Comparison of ENCODE assay signal across 10 cellular contexts in genomic region chr10:32950457-32951109, GRCh38. TPM values are rescaled to one million over a fixed set of nuclear protein-coding genes. Genes with fewer than 3 reads are reported as not detected.
DNase-seq lines count a peak whose midpoint lies in the region; ATAC-seq and TF ChIP-seq lines count a peak whose summit lies in the region.
"Had no signal": no experiment of that assay in that cellular context is flagged by ENCODE, and none has a peak within 500 bp of the region (broad histone marks: within the 10 kb centered on the region; RNA-seq: fewer than 3 reads in every experiment).

No MANE protein-coding gene starts in this region.

- H3K27me3 Mint-ChIP-seq in activated naive CD8-positive, alpha-beta T cell treated with anti-CD3 and anti-CD28 coated beads, Interleukin-2, amount 50 U/mL, for 24 hours = no peaks in the 10 kb centered on the region

- no peaks in the 10 kb centered on the region for H3K79me1 ChIP-seq in mesenchymal stem cell (replicated peaks; ENCODE audit: low read length, poor library complexity, severe bottlenecking)

- H3K36me3 ChIP-seq in HCT116 (ENCODE audit: control insufficient read depth in 1 of 2, insufficient read depth in 2 of 2, low read length in 2 of 2) = peaks cover 0 to 4% of the 10 kb centered on the region in 2 experiments; a peak in 1 of 4 replicates
- peaks cover 0 to 18% of the 10 kb centered on the region in 2 experiments for H3K36me3 ChIP-seq in mesenchymal stem cell (ENCODE audit: control insufficient read depth in 1 of 2, insufficient read depth in 2 of 2, low read depth in 1 of 2, low read length in 2 of 2)
- H3K36me3 ChIP-seq in heart right ventricle = no peaks in the 10 kb centered on the region
- H3K36me3 ChIP-seq in left lung = no peaks in the 10 kb centered on the region
- H3K36me3 ChIP-seq: colonic mucosa had no signal

- peaks cover 9% of the 10 kb centered on the region for H3K36me3 Mint-ChIP-seq in activated naive CD8-positive, alpha-beta T cell treated with anti-CD3 and anti-CD28 coated beads, Interleukin-2, amount 50 U/mL, for 24 hours (ENCODE audit: low read depth)

- no peaks in the 10 kb centered on the region for H3K9me3 ChIP-seq in AG04450 (ENCODE audit: control insufficient read depth, insufficient read depth, low read length)
- H3K9me3 ChIP-seq in HCT116 (ENCODE audit: control insufficient read depth in 1 of 2, insufficient read depth in 1 of 2, low read depth in 1 of 2, low read length in 2 of 2) = no peaks in the 10 kb centered on the region
- no peaks in the 10 kb centered on the region for H3K9me3 ChIP-seq in mesenchymal stem cell (ENCODE audit: control insufficient read depth, low read length)
- H3K9me3 ChIP-seq in heart right ventricle = no peaks in the 10 kb centered on the region
- H3K9me3 ChIP-seq in left lung = no peaks in the 10 kb centered on the region
- H3K9me3 ChIP-seq: colonic mucosa had no signal

- H2BK12ac ChIP-seq in mesenchymal stem cell (ENCODE audit: low read length in 2 of 2) = no peak overlapping the region

- H4K20me1 ChIP-seq in HCT116 (ENCODE audit: insufficient read depth) = peaks cover 23% of the 10 kb centered on the region; the same call in 1 of the 2 replicates

- no peak overlapping the region for H4K91ac ChIP-seq in mesenchymal stem cell (ENCODE audit: low read length)

- no peaks in the 10 kb centered on the region for H3K9me2 ChIP-seq in HCT116 (ENCODE audit: insufficient read depth)

- ATAC-seq in HCT116 (no peak), left cardiac atrium (no peak), heart right ventricle (no peak), left lung (no peak)
- no peak for ATAC-seq in activated naive CD8-positive, alpha-beta T cell treated with anti-CD3 and anti-CD28 coated beads, Interleukin-2, amount 50 U/mL, for 24 hours

- H3K4me2 ChIP-seq in HCT116 (ENCODE audit: low read length) (peak overlapping the region; percentile 32), mesenchymal stem cell (ENCODE audit: low read length, poor library complexity, severe bottlenecking) (peak overlapping the region; percentile 43)

- H3K27ac Mint-ChIP-seq in activated naive CD8-positive, alpha-beta T cell treated with anti-CD3 and anti-CD28 coated beads, Interleukin-2, amount 50 U/mL, for 24 hours = peak overlapping the region; percentile 67

- H3K4me3 Mint-ChIP-seq in activated naive CD8-positive, alpha-beta T cell treated with anti-CD3 and anti-CD28 coated beads, Interleukin-2, amount 50 U/mL, for 24 hours = peak overlapping the region; percentile 55

- no peak for DNase-seq in AG04450 (ENCODE audit: low read depth, low spot score)
- DNase-seq in HCT116 (ENCODE audit: low read depth, low spot score) = no peak
- DNase-seq in activated naive CD8-positive, alpha-beta T cell treated with anti-CD3 and anti-CD28 coated beads, Interleukin-2, amount 50 U/mL, for 24 hours = no peak
- DNase-seq in mesenchymal stem cell = no peak
- DNase-seq in left cardiac atrium = no peak
- no peak for DNase-seq in heart right ventricle
- no peak for DNase-seq in activated naive CD4-positive, alpha-beta T cell treated with Interleukin-2 at 50 U/mL for 16 hours
- no peak for DNase-seq in left lung
- DNase-seq: colonic mucosa, GOT3 had no signal

- H3K14ac ChIP-seq in mesenchymal stem cell (ENCODE audit: low read length in 2 of 2) = no peak overlapping the region

- no TSS peak for BruUV-seq in HCT116 (replicated peaks; lab: Mats Ljungman, UMichigan)

- no peak for TF ChIP-seq POLR2A in HCT116 (IDR thresholded peaks at IDR 0.05; ENCODE audit: borderline replicate concordance, extremely low read depth, insufficient read depth, insufficient read length)

- H3K4me1 Mint-ChIP-seq in activated naive CD8-positive, alpha-beta T cell treated with anti-CD3 and anti-CD28 coated beads, Interleukin-2, amount 50 U/mL, for 24 hours = peaks cover 76% of the 10 kb centered on the region

- H3K4ac ChIP-seq in mesenchymal stem cell (ENCODE audit: low read depth in 1 of 2, low read length in 2 of 2) = no peak overlapping the region

- no peak overlapping the region for H4K8ac ChIP-seq in mesenchymal stem cell (ENCODE audit: low read length)

- CTCF ChIA-PET in AG04450 (lab: Charles Lee) = interaction anchor here (0.6 to 1.3 kb wide), 2 partner anchors 15 to 58 kb away, joined by 3 to 4 read pairs; no protein-coding TSS in a partner anchor
- CTCF ChIA-PET in HCT116 (lab: Charles Lee) = no interaction called here

- H3K79me2 ChIP-seq in HCT116 (ENCODE audit: insufficient read depth, low read length) = peaks cover 100% of the 10 kb centered on the region

- no peak overlapping the region for H2BK15ac ChIP-seq in mesenchymal stem cell (ENCODE audit: low read depth, poor library complexity, severe bottlenecking)

- WGBS in mesenchymal stem cell = no CpG with 5 or more reads among the region's 6 CpGs
- WGBS in heart right ventricle, 2 donors = 62 to 65% methylated on average over 6 of the region's 6 CpGs

- H3K9me3 Mint-ChIP-seq in activated naive CD8-positive, alpha-beta T cell treated with anti-CD3 and anti-CD28 coated beads, Interleukin-2, amount 50 U/mL, for 24 hours = no peaks in the 10 kb centered on the region

- no peaks in the 10 kb centered on the region for H3K27me3 ChIP-seq in AG04450 (ENCODE audit: control insufficient read depth, insufficient read depth, low read length)
- no peaks in the 10 kb centered on the region for H3K27me3 ChIP-seq in HCT116 (ENCODE audit: insufficient read depth, low read length)
- H3K27me3 ChIP-seq in mesenchymal stem cell (ENCODE audit: control insufficient read depth in 1 of 2, insufficient read depth in 1 of 2, low read length in 2 of 2) = no peaks in the 10 kb centered on the region
- H3K27me3 ChIP-seq in heart right ventricle = no peaks in the 10 kb centered on the region
- H3K27me3 ChIP-seq in left lung = no peaks in the 10 kb centered on the region
- H3K27me3 ChIP-seq: colonic mucosa had no signal

- H2AFZ ChIP-seq in HCT116 (ENCODE audit: low read depth, low read length, poor library complexity, severe bottlenecking) (no peak overlapping the region), mesenchymal stem cell (ENCODE audit: low read depth, low read length) (no peak overlapping the region)

- TF ChIP-seq CTCF in AG04450 (IDR thresholded peaks at IDR 0.05; ENCODE audit: low read depth, low read length) = no peak
- TF ChIP-seq CTCF in HCT116 (IDR thresholded peaks at IDR 0.05 in 2 of 3, conservative IDR thresholded peaks at IDR 0.05 in 1 of 3; ENCODE audit: borderline replicate concordance in 1 of 3, insufficient read depth in 1 of 3, low read depth in 2 of 3, low read length in 2 of 3) = no peak
- no peak for TF ChIP-seq CTCF in heart right ventricle (IDR thresholded peaks at IDR 0.05)
- no peak for TF ChIP-seq CTCF in left lung (IDR thresholded peaks at IDR 0.05)

- H3K4me1 ChIP-seq in HCT116 (ENCODE audit: control insufficient read depth in 1 of 2, insufficient read depth in 2 of 2, low read length in 2 of 2) (peaks cover 86 to 89% of the 10 kb centered on the region in 2 experiments), mesenchymal stem cell (ENCODE audit: control insufficient read depth, insufficient read depth, low read depth, low read length) (no peaks in the 10 kb centered on the region), heart right ventricle (peaks cover 3 to 98% (median 88%) of the 10 kb centered on the region in 9 donors), left lung (peaks cover 35 to 77% of the 10 kb centered on the region in 2 donors)

- RAD21 ChIA-PET in HCT116 (lab: Charles Lee; ENCODE audit: low non-redundant PET in 1 of 2, low total read pairs in 2 of 2, uncharacterized antibody in 2 of 2, unreplicated experiment in 2 of 2) = no interaction called here

- H3K27ac ChIP-seq in AG04450 (ENCODE audit: low read depth, low read length) = no peak overlapping the region
- H3K27ac ChIP-seq in HCT116 (ENCODE audit: low read depth, low read length) = no peak overlapping the region
- peak overlapping the region; percentile 54 for H3K27ac ChIP-seq in mesenchymal stem cell (ENCODE audit: low read length, poor library complexity, severe bottlenecking)
- H3K27ac ChIP-seq in heart right ventricle = peak overlapping the region in 2 of 10 donors; percentile 13 to 15
- H3K27ac ChIP-seq in left lung = no peak overlapping the region
- H3K27ac ChIP-seq: colonic mucosa had no signal

- no peak overlapping the region for H2AK5ac ChIP-seq in mesenchymal stem cell (ENCODE audit: low read length, severe bottlenecking)

- H3K23ac ChIP-seq in mesenchymal stem cell (ENCODE audit: low read length in 2 of 2) = no peak overlapping the region

- H3K9ac ChIP-seq in HCT116 (ENCODE audit: low read length) = peak overlapping the region; percentile 4; the same call in 1 of the 2 replicates
- H3K9ac ChIP-seq in mesenchymal stem cell (ENCODE audit: low read length) = no peak overlapping the region

- intact Hi-C loops in HCT116 (cut with micrococcal nuclease) (no loop called here), left cardiac atrium (cut with DNase I) (no loop called here), heart right ventricle (cut with DNase I) (no loop called here), left lung (cut with DNase I) (no loop called here)

- H2BK120ac ChIP-seq in mesenchymal stem cell (ENCODE audit: low read depth, low read length) = no peak overlapping the region

- H3K4me3 ChIP-seq in AG04450 (ENCODE audit: low read depth, low read length) (peak overlapping the region; percentile 31), HCT116 (replicated peaks in 1 of 2; ENCODE audit: low read depth in 1 of 2, low read length in 2 of 2) (no peak overlapping the region), mesenchymal stem cell (ENCODE audit: insufficient read depth in 1 of 2, low read depth in 1 of 2, low read length in 2 of 2) (no peak overlapping the region), heart right ventricle (no peak overlapping the region), left lung (no peak overlapping the region)
- H3K4me3 ChIP-seq: colonic mucosa had no signal

- no peak for TF ChIP-seq RAD21 in HCT116 (IDR thresholded peaks at IDR 0.05; ENCODE audit: low read depth)

- POLR2A ChIA-PET in AG04450 (lab: Yijun Ruan, JAX) (no interaction called here), HCT116 (lab: Charles Lee) (interaction anchor here (3.0 kb wide), 1 partner anchor 30 kb away, joined by 10 read pairs; no protein-coding TSS in a partner anchor)

- no peak overlapping the region for H3K18ac ChIP-seq in mesenchymal stem cell (ENCODE audit: low read depth in 1 of 2, low read length in 2 of 2)

- H2BK5ac ChIP-seq in mesenchymal stem cell (ENCODE audit: low read depth, low read length, poor library complexity, severe bottlenecking) = no peak overlapping the region

TF ChIP-seq in HCT116, 20 proteins besides CTCF, POLR2A, EP300 and RAD21 (continues in another document):
- peak; percentile 20; the same call in 1 of the 2 replicates for TF ChIP-seq POLR2AphosphoS5 (IDR thresholded peaks at IDR 0.05; ENCODE audit: low read depth, low read length)

RNA-seq across cellular contexts. Expression of gene ITGB1, which starts 7.4 kb away (rescaled TPM):
- polyA plus RNA-seq in AG04450 (2011; rRNA removed) = 1,870 and 2,796 TPM in 2 replicates
- polyA minus RNA-seq in AG04450 (2011; rRNA and poly(A)+ RNA removed) = 1,381 and 1,666 TPM in 2 replicates
- 366 TPM for total RNA-seq in HCT116 (2021; ENCODE audit: unreplicated experiment)
- 200 and 253 TPM in 2 replicates for polyA plus RNA-seq in HCT116 (2012)
- 1,059 TPM for polyA plus RNA-seq in mesenchymal stem cell (2013, experiment 1 of 2)
- polyA plus RNA-seq in mesenchymal stem cell (2013, experiment 2 of 2) = 1,073 TPM
- total RNA-seq in left cardiac atrium = 100 to 1,000 TPM; 462 to 660 TPM
- total RNA-seq in heart right ventricle = 100 to 1,000 TPM; 503 to 713 (median 595) TPM
- 100 to 1,000 TPM; 169 to 828 TPM for polyA plus RNA-seq in heart right ventricle
- total RNA-seq in left lung = 100 to 1,000 TPM; 498 to 642 TPM
